In the genomic region with DNA sequence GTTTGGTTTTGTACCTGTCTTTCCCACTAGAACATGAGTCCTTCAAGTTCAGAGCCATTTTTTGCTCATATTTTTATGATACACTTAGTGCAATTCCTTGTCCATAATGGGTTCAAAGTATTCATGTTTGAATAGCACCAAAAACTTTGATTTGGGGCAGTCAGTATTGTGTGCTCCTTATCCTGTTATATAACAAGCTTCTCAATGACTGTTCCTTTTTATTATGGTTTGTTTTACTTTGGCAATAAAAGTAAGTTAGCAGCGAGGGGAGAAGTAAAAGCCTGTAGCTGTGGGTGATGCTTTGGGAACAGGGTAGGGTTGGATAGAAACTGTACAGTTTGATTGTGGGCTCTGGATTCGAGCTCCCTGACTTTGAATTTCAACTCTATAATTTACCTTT, we compare ENCODE assay signal across 31 cellular contexts.
"Had no signal": no experiment of that assay in that cellular context is flagged by ENCODE, and none has a peak within 500 bp of the region (broad histone marks: within the 10 kb centered on the region; RNA-seq: fewer than 3 reads in every experiment).

No MANE protein-coding gene starts in this region.

- DNase-seq: activated B cell treated with CpG ODN at 0.5 μM for 24 hours; activated CD4-positive, alpha-beta memory T cell treated with anti-CD3 and anti-CD28 coated beads for 36 hours; activated CD4-positive, alpha-beta memory T cell treated with anti-CD3 and anti-CD28 coated beads, Interleukin-2, amount 10 ng/mL, durations not matched to agents 7 days and 5 days; activated CD4-positive, alpha-beta T cell treated with anti-CD3 and anti-CD28 coated beads for 1 hour; activated CD4-positive, alpha-beta T cell treated with anti-CD3 and anti-CD28 coated beads for 36 hours; activated CD4-positive, alpha-beta T cell treated with anti-CD3 and anti-CD28 coated beads for 4 hours; activated CD4-positive, alpha-beta T cell treated with anti-CD3 and anti-CD28 coated beads for 48 hours; activated CD4-positive, alpha-beta T cell treated with anti-CD3 and anti-CD28 coated beads, Interleukin-2, amount 10 ng/mL, durations not matched to agents 24 days and 14 days; activated CD4-positive, alpha-beta T cell treated with anti-CD3 and anti-CD28 coated beads, Interleukin-2, amount 10 ng/mL, durations not matched to agents 7 days and 5 days; activated CD4-positive, alpha-beta T cell treated with anti-CD3 and anti-CD28 coated beads, Interleukin-2, amount 50 U/mL, for 1 hour; activated CD4-positive, alpha-beta T cell treated with anti-CD3 and anti-CD28 coated beads, Interleukin-2, amount 50 U/mL, for 4 hours; activated CD4-positive, alpha-beta T cell treated with anti-CD3 and anti-CD28 coated beads, Interleukin-2, amount 50 U/mL, for 48 hours; activated CD4-positive, CD25-positive, alpha-beta regulatory T cell; activated CD4-positive, CD25-positive, alpha-beta regulatory T cell treated with anti-CD3 and anti-CD28 coated beads, Interleukin-2, amount 50 U/mL, for 72 hours; activated CD8-positive, alpha-beta memory T cell treated with anti-CD3 and anti-CD28 coated beads for 24 hours; activated CD8-positive, alpha-beta memory T cell treated with anti-CD3 and anti-CD28 coated beads, Interleukin-2, amount 10 ng/mL, durations not matched to agents 7 days and 5 days; activated CD8-positive, alpha-beta memory T cell treated with anti-CD3 and anti-CD28 coated beads, Interleukin-2, amount 50 U/mL, for 4 hours; activated CD8-positive, alpha-beta memory T cell treated with anti-CD3 and anti-CD28 coated beads, Interleukin-2, amount 50 U/mL, for 48 hours; activated CD8-positive, alpha-beta T cell treated with anti-CD3 and anti-CD28 coated beads for 36 hours; activated CD8-positive, alpha-beta T cell treated with anti-CD3 and anti-CD28 coated beads, Interleukin-2, amount 10 ng/mL, durations not matched to agents 7 days and 5 days; activated T-cell treated with anti-CD3 and anti-CD28 coated beads for 4 hours; T-cell; T-helper 1 cell; T-helper 17 cell; T-helper 2 cell; T-helper 9 cell; T1000; WERI-Rb-1 had no signal

- FAIRE-seq: TTC549 had no signal

- H3K36me3 ChIP-seq: WERI-Rb-1 had no signal

- ATAC-seq: activated CD4-positive, alpha-beta T cell treated with anti-CD3 and anti-CD28 coated beads for 36 hours; activated CD4-positive, CD25-positive, alpha-beta regulatory T cell treated with anti-CD3 and anti-CD28 coated beads, Interleukin-2, amount 50 U/mL, for 24 hours; activated CD8-positive, alpha-beta memory T cell treated with anti-CD3 and anti-CD28 coated beads, Interleukin-2, amount 10 ng/mL, durations not matched to agents 7 days and 5 days; activated CD8-positive, alpha-beta T cell treated with anti-CD3 and anti-CD28 coated beads for 36 hours; activated CD8-positive, alpha-beta T cell treated with anti-CD3 and anti-CD28 coated beads, Interleukin-2, amount 10 ng/mL, durations not matched to agents 7 days and 5 days; T-cell; T-helper 17 cell; WTC11 had no signal
